Comparison of ENCODE assay signal across 30 cellular contexts in the genomic region with DNA sequence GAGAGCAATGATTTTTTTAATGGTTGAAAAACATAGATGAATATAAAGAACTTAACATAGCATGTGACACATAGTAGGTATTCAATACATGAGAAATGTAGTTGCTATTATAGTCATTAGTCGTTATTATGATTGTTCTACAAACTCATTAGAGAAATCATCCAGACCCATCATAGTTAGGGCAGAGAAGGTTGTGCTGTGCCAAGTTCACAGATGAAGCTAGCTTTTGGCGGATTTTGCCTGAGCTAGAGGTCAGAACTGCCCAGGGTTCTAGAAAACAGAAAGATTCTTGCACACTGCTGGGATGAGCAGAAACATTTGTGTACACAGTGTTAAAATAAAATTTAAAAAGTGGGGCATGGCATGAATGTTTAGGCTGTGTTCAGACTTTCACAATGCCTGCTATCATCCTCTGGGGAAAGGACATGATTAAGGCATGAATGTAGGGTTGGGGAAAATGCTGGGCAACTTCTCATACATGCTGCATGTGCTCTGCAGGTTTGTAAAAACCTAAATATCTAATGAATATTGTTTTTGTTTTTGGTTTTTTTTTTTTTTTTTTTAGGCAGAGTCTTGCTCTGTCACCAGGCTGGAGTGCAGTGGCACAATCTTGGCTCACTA. TPM values are rescaled to one million over a fixed set of nuclear protein-coding genes. Genes with fewer than 3 reads are reported as not detected.
DNase-seq lines count a peak whose midpoint lies in the region; ATAC-seq, FAIRE-seq and TF ChIP-seq lines count a peak whose summit lies in the region.
"Had no signal": no experiment of that assay in that cellular context is flagged by ENCODE, and none has a peak within 500 bp of the region (broad histone marks: within the 10 kb centered on the region; RNA-seq: fewer than 3 reads in every experiment).

No MANE protein-coding gene starts in this region.

- H3K27me3 ChIP-seq in HUES48 (ENCODE audit: control insufficient read depth, insufficient read depth, low read length): no peaks in the 10 kb centered on the region
- H3K27me3 ChIP-seq in bronchial epithelial cell (ENCODE audit: control insufficient read depth, insufficient read depth, low read length): no peaks in the 10 kb centered on the region
- no peaks in the 10 kb centered on the region for H3K27me3 ChIP-seq in keratinocyte (ENCODE audit: control insufficient read depth, extremely low read depth, insufficient read depth, low read length)
- no peaks in the 10 kb centered on the region for H3K27me3 ChIP-seq in thyroid gland
- H3K27me3 ChIP-seq: foreskin keratinocyte, heart right ventricle, suprapubic skin, vagina had no signal

- H3K4me1 Mint-ChIP-seq in progenitor cell of endocrine pancreas (ENCODE audit: low read depth): peaks cover 35% of the 10 kb centered on the region
- H3K4me1 Mint-ChIP-seq in activated T-cell treated with anti-CD3 and anti-CD28 coated beads, Interleukin-2, amount 50 U/mL, for 4 hours (ENCODE audit: low read depth): peaks cover 6% of the 10 kb centered on the region
- H3K4me1 Mint-ChIP-seq: CD14-positive monocyte had no signal

- no peaks in the 10 kb centered on the region for H3K9me1 ChIP-seq in keratinocyte (ENCODE audit: control insufficient read depth, extremely low read depth, insufficient read depth, low read length)

- TF ChIP-seq POLR2A in GM12892 (IDR thresholded peaks at IDR 0.05; ENCODE audit: low read depth, low read length): no peak
- no peak for TF ChIP-seq POLR2A in thyroid gland (IDR thresholded peaks at IDR 0.05)

- H3K4me3 ChIP-seq in HUES48 (ENCODE audit: low read depth, low read length): no peak overlapping the region
- H3K4me3 ChIP-seq in bronchial epithelial cell (ENCODE audit: low read depth, low read length): no peak overlapping the region
- H3K4me3 ChIP-seq in keratinocyte (ENCODE audit: control insufficient read depth in 2 of 3, extremely low read depth in 1 of 3, insufficient read depth in 2 of 3, low read depth in 1 of 3, low read length in 3 of 3): no peak overlapping the region
- no peak overlapping the region for H3K4me3 ChIP-seq in thyroid gland (replicated peaks in 1 of 3)
- H3K4me3 ChIP-seq: heart right ventricle, left ventricle myocardium inferior, prostate gland, skin epidermis, suprapubic skin, vagina had no signal

- no peaks in the 10 kb centered on the region for H3K27me3 Mint-ChIP-seq in progenitor cell of endocrine pancreas
- H3K27me3 Mint-ChIP-seq in activated T-cell treated with anti-CD3 and anti-CD28 coated beads, Interleukin-2, amount 50 U/mL, for 4 hours (ENCODE audit: low read depth): peaks cover 4% of the 10 kb centered on the region

- DNase-seq in bronchial epithelial cell (ENCODE audit: low read depth): peak; percentile 40
- no peak for DNase-seq in keratinocyte (ENCODE audit: low read depth, low spot score)
- DNase-seq in progenitor cell of endocrine pancreas (ENCODE audit: low spot score, unreplicated experiment): no peak
- no peak for DNase-seq in HuH-7 (ENCODE audit: low spot score)
- no peak for DNase-seq in activated T-cell treated with anti-CD3 and anti-CD28 coated beads, Interleukin-2, amount 50 U/mL, for 4 hours
- DNase-seq in GM12892 (ENCODE audit: insufficient read length): no peak
- no peak for DNase-seq in thyroid gland
- DNase-seq: activated CD4-positive, alpha-beta T cell treated with anti-CD3 and anti-CD28 coated beads for 48 hours; activated naive CD4-positive, alpha-beta T cell treated with anti-CD3 and anti-CD28 coated beads, Interleukin-2, amount 50 U/mL, for 16 hours; activated T-cell treated with anti-CD3 and anti-CD28 coated beads, Interleukin-2, amount 50 U/mL, for 48 hours; aorta; central memory CD4-positive, alpha-beta T cell; dermis blood vessel endothelial cell; heart right ventricle; left ventricle myocardium inferior; NCI-H1105; NCI-H2029; NCI-H226; NCI-H748 treated with DMSO at 0.1 percent for 48 hours; stimulated activated CD4-positive, alpha-beta T cell treated with anti-CD3 and anti-CD28 coated beads, Interleukin-1b, Interleukin-23, amount 100 ng/mL, for 48 hours had no signal

- H3K9ac ChIP-seq in HUES48 (ENCODE audit: low read depth, low read length) (no peak overlapping the region), keratinocyte (ENCODE audit: control insufficient read depth, extremely low read depth, insufficient read depth, low read length) (no peak overlapping the region)

- no peaks in the 10 kb centered on the region for H3K9me3 Mint-ChIP-seq in progenitor cell of endocrine pancreas (ENCODE audit: low read depth)
- no peaks in the 10 kb centered on the region for H3K9me3 Mint-ChIP-seq in activated T-cell treated with anti-CD3 and anti-CD28 coated beads, Interleukin-2, amount 50 U/mL, for 4 hours
- H3K9me3 Mint-ChIP-seq: H9 had no signal

- H3K4me3 Mint-ChIP-seq in progenitor cell of endocrine pancreas (ENCODE audit: low read depth): no peak overlapping the region
- no peak overlapping the region for H3K4me3 Mint-ChIP-seq in activated T-cell treated with anti-CD3 and anti-CD28 coated beads, Interleukin-2, amount 50 U/mL, for 4 hours
- H3K4me3 Mint-ChIP-seq: CD14-positive monocyte had no signal

- no peak overlapping the region for H2AFZ ChIP-seq in keratinocyte (ENCODE audit: control insufficient read depth, low read length)

- TF ChIP-seq CTCF in bronchial epithelial cell (IDR thresholded peaks at IDR 0.05; ENCODE audit: insufficient read depth, low read length, severe bottlenecking) (no peak), keratinocyte (optimal IDR thresholded peaks at IDR 0.05 in 1 of 3, IDR thresholded peaks at IDR 0.05 in 1 of 3, conservative IDR thresholded peaks at IDR 0.05 in 1 of 3; ENCODE audit: extremely low read depth in 1 of 3, insufficient read depth in 2 of 3, low read length in 3 of 3) (no peak), progenitor cell of endocrine pancreas (IDR thresholded peaks at IDR 0.05; ENCODE audit: unreplicated experiment) (no peak), thyroid gland (IDR thresholded peaks at IDR 0.05) (no peak)

- H3K4me2 ChIP-seq in keratinocyte (ENCODE audit: control insufficient read depth, extremely low read depth, insufficient read depth, low read depth, low read length): peak overlapping the region; percentile 84

- dilution Hi-C loops in keratinocyte (cut with MboI; ENCODE audit: extremely low pct_ligation_motif_present, low sequenced_read_pairs): no loop called here

- H3K79me2 ChIP-seq in keratinocyte (ENCODE audit: control insufficient read depth, insufficient read depth, low read length): peaks cover 2% of the 10 kb centered on the region

- no peaks in the 10 kb centered on the region for H3K36me3 Mint-ChIP-seq in progenitor cell of endocrine pancreas (ENCODE audit: insufficient read depth)
- H3K36me3 Mint-ChIP-seq in activated T-cell treated with anti-CD3 and anti-CD28 coated beads, Interleukin-2, amount 50 U/mL, for 4 hours (ENCODE audit: insufficient read depth): no peaks in the 10 kb centered on the region
- H3K36me3 Mint-ChIP-seq: CD14-positive monocyte had no signal

- peak overlapping the region; percentile 99 for H3K27ac Mint-ChIP-seq in progenitor cell of endocrine pancreas
- H3K27ac Mint-ChIP-seq: CD14-positive monocyte had no signal

- H3K4me1 ChIP-seq in HUES48 (ENCODE audit: control insufficient read depth, insufficient read depth, low read length): peaks cover 22% of the 10 kb centered on the region
- H3K4me1 ChIP-seq in keratinocyte (ENCODE audit: control insufficient read depth, extremely low read depth, insufficient read depth, low read length): peaks cover 34% of the 10 kb centered on the region
- no peaks in the 10 kb centered on the region for H3K4me1 ChIP-seq in thyroid gland
- H3K4me1 ChIP-seq: prostate gland, suprapubic skin had no signal

- no peaks in the 10 kb centered on the region for H3K9me3 ChIP-seq in HUES48 (ENCODE audit: control insufficient read depth, insufficient read depth, low read length)
- no peaks in the 10 kb centered on the region for H3K9me3 ChIP-seq in keratinocyte (ENCODE audit: control insufficient read depth, low read depth, low read length)
- no peaks in the 10 kb centered on the region for H3K9me3 ChIP-seq in thyroid gland
- H3K9me3 ChIP-seq: heart right ventricle, left ventricle myocardium inferior, prostate gland, suprapubic skin, vagina had no signal

- H3K36me3 ChIP-seq in HUES48 (ENCODE audit: control insufficient read depth, insufficient read depth, low read length) (no peaks in the 10 kb centered on the region), bronchial epithelial cell (ENCODE audit: control insufficient read depth, insufficient read depth, low read length) (no peaks in the 10 kb centered on the region), keratinocyte (ENCODE audit: control insufficient read depth in 2 of 2, extremely low read depth in 1 of 2, insufficient read depth in 2 of 2, low read length in 2 of 2) (no peaks in the 10 kb centered on the region), thyroid gland (no peaks in the 10 kb centered on the region)
- H3K36me3 ChIP-seq: heart right ventricle, left ventricle myocardium inferior, prostate gland, suprapubic skin, vagina had no signal

- no peaks in the 10 kb centered on the region for H4K20me1 ChIP-seq in keratinocyte (ENCODE audit: control insufficient read depth, extremely low read depth, insufficient read depth, low read length)

- no peak for ATAC-seq in activated T-cell treated with anti-CD3 and anti-CD28 coated beads, Interleukin-2, amount 50 U/mL, for 4 hours
- ATAC-seq: heart right ventricle, Right ventricle myocardium inferior had no signal

- FAIRE-seq in bronchial epithelial cell (lab: Jason Lieb, UNC) (no peak), keratinocyte (lab: Jason Lieb, UNC) (no peak), GM12892 (lab: Jason Lieb, UNC) (no peak)

- intact Hi-C loops in thyroid gland (cut with DNase I): no loop called here

- 89% methylated on average over 2 of the region's 2 CpGs for WGBS in thyroid gland, 2 donors

- H3K27ac ChIP-seq in HUES48 (ENCODE audit: low read depth, low read length) (peak overlapping the region; percentile 75), keratinocyte (ENCODE audit: control insufficient read depth, insufficient read depth, low read length) (peak overlapping the region; percentile 87), thyroid gland (no peak overlapping the region)
- H3K27ac ChIP-seq: heart right ventricle, HL-60, left ventricle myocardium inferior, prostate gland, suprapubic skin, vagina had no signal

RNA-seq across cellular contexts. Expression of a gene that starts 33.3 kb away (rescaled TPM):
- total RNA-seq in bronchial epithelial cell (157 and 207 TPM in 2 replicates), progenitor cell of endocrine pancreas (153 and 171 TPM in 2 replicates), thyroid gland (10 to 100 TPM; 68.6 to 85.7 (median 81.0) TPM)
- 141 to 253 TPM (median 168 TPM) in 3 replicates for polyA plus RNA-seq in keratinocyte
- 60.5 TPM for polyA plus RNA-seq in keratinocyte (2011; ENCODE audit: low read depth)
- 178 and 247 TPM in 2 replicates for polyA plus RNA-seq in keratinocyte (2011; cell fraction: cytosol; rRNA removed)
- polyA plus RNA-seq in keratinocyte (2011; cell fraction: nucleus; rRNA removed): 110 and 116 TPM in 2 replicates
- 81.0 and 118 TPM in 2 replicates for polyA plus RNA-seq in keratinocyte (2012; ENCODE audit: low replicate concordance)
- 132 to 176 TPM (median 171 TPM) in 3 replicates for polyA minus RNA-seq in keratinocyte
- 148 TPM for polyA minus RNA-seq in keratinocyte (2011; cell fraction: cytosol; rRNA and poly(A)+ RNA removed)
- polyA minus RNA-seq in keratinocyte (2011; cell fraction: nucleus; rRNA and poly(A)+ RNA removed): 37.1 and 63.4 TPM in 2 replicates
- total RNA-seq in activated T-cell treated with anti-CD3 and anti-CD28 coated beads, Interleukin-2, amount 50 U/mL, for 4 hours: 100 to 1,000 TPM; 168 to 208 (median 185) TPM
- 76.7 TPM for polyA plus RNA-seq in GM12892 (2012; ENCODE audit: missing spikeins)

Comparison
In these comparisons a context has a peak if more than half of its experiments do, and no peak if none do; other contexts are left out.
1. H3K27ac ChIP-seq: peak in HUES48 (single experiment) and keratinocyte (single experiment); none in thyroid gland (0 of 3).